9 cellular contexts compared by ENCODE assay signal in the genomic region with DNA sequence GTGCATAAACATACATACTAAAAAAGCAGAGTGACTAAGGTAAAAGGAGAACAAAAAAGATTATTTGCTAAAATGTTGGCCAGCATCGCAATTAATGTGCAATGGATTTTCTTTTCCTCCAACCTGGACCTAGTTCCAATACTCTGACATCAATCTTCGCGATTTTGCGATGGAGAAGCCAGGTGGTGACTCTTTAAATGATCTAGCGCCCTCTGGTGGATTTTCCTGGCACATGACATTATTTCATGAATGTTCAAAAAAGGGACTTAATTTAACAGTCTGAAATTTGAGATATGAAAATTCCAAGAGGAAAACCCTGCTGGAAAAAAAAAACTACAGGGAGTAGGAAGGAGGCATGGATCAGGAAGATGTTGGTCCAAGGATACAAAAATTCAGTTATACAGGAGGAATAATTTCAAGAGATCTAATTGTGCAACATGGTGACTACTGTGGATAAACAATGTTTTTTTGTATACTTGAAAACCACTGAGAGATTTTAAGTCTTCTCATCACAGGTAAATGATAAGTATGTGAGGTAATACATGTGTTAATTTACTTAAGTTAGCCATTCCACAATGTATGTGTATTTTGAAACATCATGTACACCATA. TPM values are rescaled to one million over a fixed set of nuclear protein-coding genes. Genes with fewer than 3 reads are reported as not detected.
DNase-seq lines count a peak whose midpoint lies in the region; ATAC-seq, FAIRE-seq and TF ChIP-seq lines count a peak whose summit lies in the region.
"Had no signal": no experiment of that assay in that cellular context is flagged by ENCODE, and none has a peak within 500 bp of the region (broad histone marks: within the 10 kb centered on the region; RNA-seq: fewer than 3 reads in every experiment).

No MANE protein-coding gene starts in this region.

- TF ChIP-seq CTCF in D721Med (IDR thresholded peaks at IDR 0.05; ENCODE audit: insufficient read depth, missing control alignments) (peak; percentile 90), omental fat pad (IDR thresholded peaks at IDR 0.05) (peak in 1 of 3 donors; percentile 47)

- no peak for ATAC-seq in omental fat pad (ENCODE audit: low FRiP score)
- no peak for ATAC-seq in GM21367 (IDR thresholded peaks at IDR 0.05; ENCODE audit: unreplicated experiment)
- no peak for ATAC-seq in HG03025 (IDR thresholded peaks at IDR 0.05; ENCODE audit: low FRiP score, unreplicated experiment)

- DNase-seq in D721Med (ENCODE audit: insufficient read length, low spot score) = peak; percentile 55
- peak; percentile 69 for DNase-seq in HK-2 (ENCODE audit: unreplicated experiment)
- DNase-seq in NCI-H82 treated with DMSO at 0.1 percent for 48 hours (lab: John Stamatoyannopoulos, UW; ENCODE audit: unreplicated experiment) = peak; percentile 59
- peak; percentile 50 for DNase-seq in activated CD8-positive, alpha-beta memory T cell treated with anti-CD3 and anti-CD28 coated beads, Interleukin-2, amount 50 U/mL, for 4 hours
- peak; percentile 95 for DNase-seq in fibroblast of peridontal ligament (ENCODE audit: extremely low read depth)
- peak; percentile 85 for DNase-seq in omental fat pad (ENCODE audit: low spot score)

- peak; percentile 90 for FAIRE-seq in D721Med (lab: Jason Lieb, UNC)

RNA-seq across cellular contexts. Expression of gene KCNMA1, which starts 4.3 kb away (rescaled TPM):
- total RNA-seq in omental fat pad = 10 to 100 TPM; 10.1 to 32.6 (median 20.1) TPM
- total RNA-seq: activated CD8-positive, alpha-beta memory T cell treated with anti-CD3 and anti-CD28 coated beads for 36 hours had no signal
